2 cellular contexts compared by ENCODE assay signal in the genomic region with DNA sequence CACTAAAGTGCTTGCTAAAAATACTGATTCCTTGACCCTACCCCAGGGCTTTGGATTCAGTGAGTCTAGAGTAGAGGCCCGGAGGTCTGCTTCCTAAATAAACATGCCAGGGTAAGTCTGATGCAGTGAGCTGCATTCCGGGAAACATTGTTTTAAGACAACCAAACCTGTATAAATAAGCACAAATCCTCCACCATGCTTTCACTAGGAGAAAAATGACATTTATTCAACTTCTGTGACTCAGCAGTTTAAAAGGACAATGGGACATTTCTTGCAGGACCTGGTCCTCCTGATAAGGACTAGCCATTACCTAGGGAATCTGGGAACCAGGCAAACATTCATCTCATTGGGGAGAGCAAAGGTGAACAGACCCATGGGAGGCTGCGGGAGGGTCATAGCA.
TF ChIP-seq lines count a peak whose summit lies in the region.

No MANE protein-coding gene starts in this region.

TF ChIP-seq in HepG2, 621 proteins besides CTCF, POLR2A, EP300 and RAD21 (continues in another document):
- 0 out of 2 replicates have a peak, but pooled peaks have one; percentile 40 for TF ChIP-seq PPARG (CRISPR knock-in tag; conservative IDR thresholded peaks at IDR 0.05)
- no peak for TF ChIP-seq SOX6 (IDR thresholded peaks at IDR 0.05)
- peak; percentile 91 for TF ChIP-seq SOX6 (CRISPR knock-in tag; IDR thresholded peaks at IDR 0.05)
- TF ChIP-seq, protein P1, sequence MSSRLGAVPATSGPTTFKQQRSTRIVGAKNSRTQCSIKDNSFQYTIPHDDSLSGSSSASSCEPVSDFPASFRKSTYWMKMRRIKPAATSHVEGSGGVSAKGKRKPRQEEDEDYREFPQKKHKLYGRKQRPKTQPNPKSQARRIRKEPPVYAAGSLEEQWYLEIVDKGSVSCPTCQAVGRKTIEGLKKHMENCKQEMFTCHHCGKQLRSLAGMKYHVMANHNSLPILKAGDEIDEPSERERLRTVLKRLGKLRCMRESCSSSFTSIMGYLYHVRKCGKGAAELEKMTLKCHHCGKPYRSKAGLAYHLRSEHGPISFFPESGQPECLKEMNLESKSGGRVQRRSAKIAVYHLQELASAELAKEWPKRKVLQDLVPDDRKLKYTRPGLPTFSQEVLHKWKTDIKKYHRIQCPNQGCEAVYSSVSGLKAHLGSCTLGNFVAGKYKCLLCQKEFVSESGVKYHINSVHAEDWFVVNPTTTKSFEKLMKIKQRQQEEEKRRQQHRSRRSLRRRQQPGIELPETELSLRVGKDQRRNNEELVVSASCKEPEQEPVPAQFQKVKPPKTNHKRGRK (CRISPR knock-in tag; IDR thresholded peaks at IDR 0.05): no peak
- TF ChIP-seq NFIB (CRISPR knock-in tag; IDR thresholded peaks at IDR 0.05; ENCODE audit: borderline replicate concordance): no peak
- TF ChIP-seq ZNF264 (CRISPR knock-in tag; IDR thresholded peaks at IDR 0.05): 0 out of 2 replicates have a peak, but pooled peaks have one; percentile 19
- TF ChIP-seq ZNF160 (CRISPR knock-in tag; IDR thresholded peaks at IDR 0.05): no peak
- TF ChIP-seq, protein P2, sequence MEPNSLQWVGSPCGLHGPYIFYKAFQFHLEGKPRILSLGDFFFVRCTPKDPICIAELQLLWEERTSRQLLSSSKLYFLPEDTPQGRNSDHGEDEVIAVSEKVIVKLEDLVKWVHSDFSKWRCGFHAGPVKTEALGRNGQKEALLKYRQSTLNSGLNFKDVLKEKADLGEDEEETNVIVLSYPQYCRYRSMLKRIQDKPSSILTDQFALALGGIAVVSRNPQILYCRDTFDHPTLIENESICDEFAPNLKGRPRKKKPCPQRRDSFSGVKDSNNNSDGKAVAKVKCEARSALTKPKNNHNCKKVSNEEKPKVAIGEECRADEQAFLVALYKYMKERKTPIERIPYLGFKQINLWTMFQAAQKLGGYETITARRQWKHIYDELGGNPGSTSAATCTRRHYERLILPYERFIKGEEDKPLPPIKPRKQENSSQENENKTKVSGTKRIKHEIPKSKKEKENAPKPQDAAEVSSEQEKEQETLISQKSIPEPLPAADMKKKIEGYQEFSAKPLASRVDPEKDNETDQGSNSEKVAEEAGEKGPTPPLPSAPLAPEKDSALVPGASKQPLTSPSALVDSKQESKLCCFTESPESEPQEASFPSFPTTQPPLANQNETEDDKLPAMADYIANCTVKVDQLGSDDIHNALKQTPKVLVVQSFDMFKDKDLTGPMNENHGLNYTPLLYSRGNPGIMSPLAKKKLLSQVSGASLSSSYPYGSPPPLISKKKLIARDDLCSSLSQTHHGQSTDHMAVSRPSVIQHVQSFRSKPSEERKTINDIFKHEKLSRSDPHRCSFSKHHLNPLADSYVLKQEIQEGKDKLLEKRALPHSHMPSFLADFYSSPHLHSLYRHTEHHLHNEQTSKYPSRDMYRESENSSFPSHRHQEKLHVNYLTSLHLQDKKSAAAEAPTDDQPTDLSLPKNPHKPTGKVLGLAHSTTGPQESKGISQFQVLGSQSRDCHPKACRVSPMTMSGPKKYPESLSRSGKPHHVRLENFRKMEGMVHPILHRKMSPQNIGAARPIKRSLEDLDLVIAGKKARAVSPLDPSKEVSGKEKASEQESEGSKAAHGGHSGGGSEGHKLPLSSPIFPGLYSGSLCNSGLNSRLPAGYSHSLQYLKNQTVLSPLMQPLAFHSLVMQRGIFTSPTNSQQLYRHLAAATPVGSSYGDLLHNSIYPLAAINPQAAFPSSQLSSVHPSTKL (CRISPR knock-in tag; IDR thresholded peaks at IDR 0.05): peak; percentile 62
- 0 out of 2 replicates have a peak, but pooled peaks have one; percentile 34 for TF ChIP-seq FOXJ3 (CRISPR knock-in tag; IDR thresholded peaks at IDR 0.05; ENCODE audit: borderline replicate concordance)
- TF ChIP-seq, protein P3, sequence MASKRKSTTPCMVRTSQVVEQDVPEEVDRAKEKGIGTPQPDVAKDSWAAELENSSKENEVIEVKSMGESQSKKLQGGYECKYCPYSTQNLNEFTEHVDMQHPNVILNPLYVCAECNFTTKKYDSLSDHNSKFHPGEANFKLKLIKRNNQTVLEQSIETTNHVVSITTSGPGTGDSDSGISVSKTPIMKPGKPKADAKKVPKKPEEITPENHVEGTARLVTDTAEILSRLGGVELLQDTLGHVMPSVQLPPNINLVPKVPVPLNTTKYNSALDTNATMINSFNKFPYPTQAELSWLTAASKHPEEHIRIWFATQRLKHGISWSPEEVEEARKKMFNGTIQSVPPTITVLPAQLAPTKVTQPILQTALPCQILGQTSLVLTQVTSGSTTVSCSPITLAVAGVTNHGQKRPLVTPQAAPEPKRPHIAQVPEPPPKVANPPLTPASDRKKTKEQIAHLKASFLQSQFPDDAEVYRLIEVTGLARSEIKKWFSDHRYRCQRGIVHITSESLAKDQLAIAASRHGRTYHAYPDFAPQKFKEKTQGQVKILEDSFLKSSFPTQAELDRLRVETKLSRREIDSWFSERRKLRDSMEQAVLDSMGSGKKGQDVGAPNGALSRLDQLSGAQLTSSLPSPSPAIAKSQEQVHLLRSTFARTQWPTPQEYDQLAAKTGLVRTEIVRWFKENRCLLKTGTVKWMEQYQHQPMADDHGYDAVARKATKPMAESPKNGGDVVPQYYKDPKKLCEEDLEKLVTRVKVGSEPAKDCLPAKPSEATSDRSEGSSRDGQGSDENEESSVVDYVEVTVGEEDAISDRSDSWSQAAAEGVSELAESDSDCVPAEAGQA (IDR thresholded peaks at IDR 0.05; ENCODE audit: low read depth): no peak
- TF ChIP-seq, protein P3 (CRISPR knock-in tag; IDR thresholded peaks at IDR 0.05; ENCODE audit: borderline replicate concordance): no peak
- TF ChIP-seq NFE2 (CRISPR knock-in tag; IDR thresholded peaks at IDR 0.05): peak; percentile 74; the same call in 1 of the 2 replicates
- peak; percentile 51 for TF ChIP-seq TEAD3 (CRISPR knock-in tag; optimal IDR thresholded peaks at IDR 0.05; ENCODE audit: borderline replicate concordance)
- TF ChIP-seq ISL2 (CRISPR knock-in tag; IDR thresholded peaks at IDR 0.05): peak; percentile 74; the same call in 1 of the 2 replicates

TF ChIP-seq in IMR-90, 13 proteins besides CTCF, POLR2A, EP300 and RAD21:
- TF ChIP-seq MAFK (IDR thresholded peaks at IDR 0.05; ENCODE audit: low read depth, low read length): no peak
- peak; percentile 75 for TF ChIP-seq NFE2L2 (IDR thresholded peaks at IDR 0.05; ENCODE audit: low read depth, low read length)
TF ChIP-seq in IMR-90: peak in this region for 1.
